ENCODE assay signal across 1 cellular context in the genomic region with DNA sequence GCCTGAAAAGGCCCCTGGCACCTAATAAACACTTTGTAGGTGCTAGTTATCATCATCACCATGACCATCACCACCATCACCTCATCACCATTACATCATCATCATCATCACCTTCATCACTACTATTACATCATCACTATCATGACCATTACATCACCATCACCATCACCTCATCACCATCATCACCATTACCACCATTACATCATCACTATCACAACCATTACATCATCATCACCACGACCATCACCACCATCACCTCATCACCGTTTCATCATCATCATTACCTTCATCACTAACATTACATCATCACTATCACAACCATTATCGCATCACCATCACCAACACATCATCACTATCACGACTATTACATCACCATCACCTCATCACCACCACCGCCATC.
TF ChIP-seq lines count a peak whose summit lies in the region.

No MANE protein-coding gene starts in this region.

TF ChIP-seq in HEK293, 187 proteins besides CTCF, POLR2A, EP300 and RAD21 (continued from another document and continues in another):
- TF ChIP-seq ZNF837 (tag by site-specific recombination; IDR thresholded peaks at IDR 0.05) (no peak), ZNF184 (tag by site-specific recombination; IDR thresholded peaks at IDR 0.05) (no peak), ZNF530 (tag by site-specific recombination; IDR thresholded peaks at IDR 0.05; ENCODE audit: low read depth) (no peak), ZNF658 (tag by site-specific recombination; IDR thresholded peaks at IDR 0.05) (no peak), YY2 (tag by site-specific recombination; IDR thresholded peaks at IDR 0.05) (peak; percentile 13; the same call in 1 of the 2 replicates), ZNF24 (tag by site-specific recombination; IDR thresholded peaks at IDR 0.05) (no peak), ZFP3 (tag by site-specific recombination; IDR thresholded peaks at IDR 0.05; ENCODE audit: low read depth) (no peak), ZNF623 (tag by site-specific recombination; IDR thresholded peaks at IDR 0.05) (no peak), GLI4 (tag by site-specific recombination; IDR thresholded peaks at IDR 0.05) (peak; percentile 53; the same call in 1 of the 2 replicates), ZNF626 (tag by site-specific recombination; IDR thresholded peaks at IDR 0.05) (no peak), ZNF10 (tag by site-specific recombination; IDR thresholded peaks at IDR 0.05) (no peak), ZNF302 (tag by site-specific recombination; IDR thresholded peaks at IDR 0.05; ENCODE audit: low read depth) (no peak), MEIS1 (CRISPR knock-in tag; IDR thresholded peaks at IDR 0.05; ENCODE audit: borderline replicate concordance) (no peak), ZNF174 (tag by site-specific recombination; IDR thresholded peaks at IDR 0.05) (no peak), SETDB1 (IDR thresholded peaks at IDR 0.05; ENCODE audit: insufficient read length, low read length) (no peak), ZNF354C (tag by site-specific recombination; IDR thresholded peaks at IDR 0.05; ENCODE audit: borderline replicate concordance, low read depth) (0 out of 2 replicates have a peak, but pooled peaks have one; percentile 10), ZNF19 (tag by site-specific recombination; IDR thresholded peaks at IDR 0.05; ENCODE audit: low read depth) (no peak), BCL11B (tag by site-specific recombination; IDR thresholded peaks at IDR 0.05; ENCODE audit: low read depth) (no peak), ZNF366 (tag by site-specific recombination; conservative IDR thresholded peaks at IDR 0.05) (no peak), HOXD13 (CRISPR knock-in tag; IDR thresholded peaks at IDR 0.05; ENCODE audit: borderline replicate concordance) (no peak), ZNF629 (tag by site-specific recombination; IDR thresholded peaks at IDR 0.05) (peak; percentile 67), ZNF394 (tag by site-specific recombination; IDR thresholded peaks at IDR 0.05; ENCODE audit: borderline replicate concordance) (no peak), ZNF112 (tag by site-specific recombination; IDR thresholded peaks at IDR 0.05) (no peak), ZNF670 (tag by site-specific recombination; IDR thresholded peaks at IDR 0.05; ENCODE audit: low read depth) (0 out of 2 replicates have a peak, but pooled peaks have one; percentile 40), ZNF624 (tag by site-specific recombination; IDR thresholded peaks at IDR 0.05) (no peak), ZEB2 (tag by site-specific recombination; IDR thresholded peaks at IDR 0.05) (no peak), ZNF169 (tag by site-specific recombination; IDR thresholded peaks at IDR 0.05) (peak; percentile 92), IKZF3 (tag by site-specific recombination; IDR thresholded peaks at IDR 0.05) (no peak), ZNF350 (tag by site-specific recombination; IDR thresholded peaks at IDR 0.05) (no peak), SP3 (tag by site-specific recombination; IDR thresholded peaks at IDR 0.05) (no peak), ZNF707 (tag by site-specific recombination; IDR thresholded peaks at IDR 0.05) (peak; percentile 10; the same call in 1 of the 2 replicates), ZNF664 (tag by site-specific recombination; IDR thresholded peaks at IDR 0.05) (no peak), KLF7 (tag by site-specific recombination; IDR thresholded peaks at IDR 0.05; ENCODE audit: borderline replicate concordance) (no peak), MZF1 (tag by site-specific recombination; IDR thresholded peaks at IDR 0.05; ENCODE audit: borderline replicate concordance) (no peak), ZNF76 (tag by site-specific recombination; IDR thresholded peaks at IDR 0.05; ENCODE audit: borderline replicate concordance, low read depth) (no peak)
- TF ChIP-seq, protein P1, sequence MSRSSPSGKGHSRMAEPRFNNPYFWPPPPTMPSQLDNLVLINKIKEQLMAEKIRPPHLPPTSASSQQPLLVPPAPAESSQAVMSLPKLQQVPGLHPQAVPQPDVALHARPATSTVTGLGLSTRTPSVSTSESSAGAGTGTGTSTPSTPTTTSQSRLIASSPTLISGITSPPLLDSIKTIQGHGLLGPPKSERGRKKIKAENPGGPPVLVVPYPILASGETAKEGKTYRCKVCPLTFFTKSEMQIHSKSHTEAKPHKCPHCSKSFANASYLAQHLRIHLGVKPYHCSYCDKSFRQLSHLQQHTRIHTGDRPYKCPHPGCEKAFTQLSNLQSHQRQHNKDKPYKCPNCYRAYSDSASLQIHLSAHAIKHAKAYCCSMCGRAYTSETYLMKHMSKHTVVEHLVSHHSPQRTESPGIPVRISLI (tag by site-specific recombination; IDR thresholded peaks at IDR 0.05), result no peak
- TF ChIP-seq, protein P2, sequence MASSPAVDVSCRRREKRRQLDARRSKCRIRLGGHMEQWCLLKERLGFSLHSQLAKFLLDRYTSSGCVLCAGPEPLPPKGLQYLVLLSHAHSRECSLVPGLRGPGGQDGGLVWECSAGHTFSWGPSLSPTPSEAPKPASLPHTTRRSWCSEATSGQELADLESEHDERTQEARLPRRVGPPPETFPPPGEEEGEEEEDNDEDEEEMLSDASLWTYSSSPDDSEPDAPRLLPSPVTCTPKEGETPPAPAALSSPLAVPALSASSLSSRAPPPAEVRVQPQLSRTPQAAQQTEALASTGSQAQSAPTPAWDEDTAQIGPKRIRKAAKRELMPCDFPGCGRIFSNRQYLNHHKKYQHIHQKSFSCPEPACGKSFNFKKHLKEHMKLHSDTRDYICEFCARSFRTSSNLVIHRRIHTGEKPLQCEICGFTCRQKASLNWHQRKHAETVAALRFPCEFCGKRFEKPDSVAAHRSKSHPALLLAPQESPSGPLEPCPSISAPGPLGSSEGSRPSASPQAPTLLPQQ (tag by site-specific recombination; IDR thresholded peaks at IDR 0.05), result no peak
- TF ChIP-seq, protein P3, sequence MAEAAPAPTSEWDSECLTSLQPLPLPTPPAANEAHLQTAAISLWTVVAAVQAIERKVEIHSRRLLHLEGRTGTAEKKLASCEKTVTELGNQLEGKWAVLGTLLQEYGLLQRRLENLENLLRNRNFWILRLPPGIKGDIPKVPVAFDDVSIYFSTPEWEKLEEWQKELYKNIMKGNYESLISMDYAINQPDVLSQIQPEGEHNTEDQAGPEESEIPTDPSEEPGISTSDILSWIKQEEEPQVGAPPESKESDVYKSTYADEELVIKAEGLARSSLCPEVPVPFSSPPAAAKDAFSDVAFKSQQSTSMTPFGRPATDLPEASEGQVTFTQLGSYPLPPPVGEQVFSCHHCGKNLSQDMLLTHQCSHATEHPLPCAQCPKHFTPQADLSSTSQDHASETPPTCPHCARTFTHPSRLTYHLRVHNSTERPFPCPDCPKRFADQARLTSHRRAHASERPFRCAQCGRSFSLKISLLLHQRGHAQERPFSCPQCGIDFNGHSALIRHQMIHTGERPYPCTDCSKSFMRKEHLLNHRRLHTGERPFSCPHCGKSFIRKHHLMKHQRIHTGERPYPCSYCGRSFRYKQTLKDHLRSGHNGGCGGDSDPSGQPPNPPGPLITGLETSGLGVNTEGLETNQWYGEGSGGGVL (tag by site-specific recombination; IDR thresholded peaks at IDR 0.05), result no peak
- TF ChIP-seq, protein P4, sequence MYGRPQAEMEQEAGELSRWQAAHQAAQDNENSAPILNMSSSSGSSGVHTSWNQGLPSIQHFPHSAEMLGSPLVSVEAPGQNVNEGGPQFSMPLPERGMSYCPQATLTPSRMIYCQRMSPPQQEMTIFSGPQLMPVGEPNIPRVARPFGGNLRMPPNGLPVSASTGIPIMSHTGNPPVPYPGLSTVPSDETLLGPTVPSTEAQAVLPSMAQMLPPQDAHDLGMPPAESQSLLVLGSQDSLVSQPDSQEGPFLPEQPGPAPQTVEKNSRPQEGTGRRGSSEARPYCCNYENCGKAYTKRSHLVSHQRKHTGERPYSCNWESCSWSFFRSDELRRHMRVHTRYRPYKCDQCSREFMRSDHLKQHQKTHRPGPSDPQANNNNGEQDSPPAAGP (tag by site-specific recombination; IDR thresholded peaks at IDR 0.05), result no peak
- TF ChIP-seq, protein P5, sequence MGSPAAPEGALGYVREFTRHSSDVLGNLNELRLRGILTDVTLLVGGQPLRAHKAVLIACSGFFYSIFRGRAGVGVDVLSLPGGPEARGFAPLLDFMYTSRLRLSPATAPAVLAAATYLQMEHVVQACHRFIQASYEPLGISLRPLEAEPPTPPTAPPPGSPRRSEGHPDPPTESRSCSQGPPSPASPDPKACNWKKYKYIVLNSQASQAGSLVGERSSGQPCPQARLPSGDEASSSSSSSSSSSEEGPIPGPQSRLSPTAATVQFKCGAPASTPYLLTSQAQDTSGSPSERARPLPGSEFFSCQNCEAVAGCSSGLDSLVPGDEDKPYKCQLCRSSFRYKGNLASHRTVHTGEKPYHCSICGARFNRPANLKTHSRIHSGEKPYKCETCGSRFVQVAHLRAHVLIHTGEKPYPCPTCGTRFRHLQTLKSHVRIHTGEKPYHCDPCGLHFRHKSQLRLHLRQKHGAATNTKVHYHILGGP (tag by site-specific recombination; IDR thresholded peaks at IDR 0.05), result no peak
- TF ChIP-seq, protein P6, sequence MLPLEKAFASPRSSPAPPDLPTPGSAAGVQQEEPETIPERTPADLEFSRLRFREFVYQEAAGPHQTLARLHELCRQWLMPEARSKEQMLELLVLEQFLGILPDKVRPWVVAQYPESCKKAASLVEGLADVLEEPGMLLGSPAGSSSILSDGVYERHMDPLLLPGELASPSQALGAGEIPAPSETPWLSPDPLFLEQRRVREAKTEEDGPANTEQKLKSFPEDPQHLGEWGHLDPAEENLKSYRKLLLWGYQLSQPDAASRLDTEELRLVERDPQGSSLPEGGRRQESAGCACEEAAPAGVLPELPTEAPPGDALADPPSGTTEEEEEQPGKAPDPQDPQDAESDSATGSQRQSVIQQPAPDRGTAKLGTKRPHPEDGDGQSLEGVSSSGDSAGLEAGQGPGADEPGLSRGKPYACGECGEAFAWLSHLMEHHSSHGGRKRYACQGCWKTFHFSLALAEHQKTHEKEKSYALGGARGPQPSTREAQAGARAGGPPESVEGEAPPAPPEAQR (tag by site-specific recombination; IDR thresholded peaks at IDR 0.05), result peak; percentile 75; the same call in 1 of the 2 replicates
- TF ChIP-seq, protein P7, sequence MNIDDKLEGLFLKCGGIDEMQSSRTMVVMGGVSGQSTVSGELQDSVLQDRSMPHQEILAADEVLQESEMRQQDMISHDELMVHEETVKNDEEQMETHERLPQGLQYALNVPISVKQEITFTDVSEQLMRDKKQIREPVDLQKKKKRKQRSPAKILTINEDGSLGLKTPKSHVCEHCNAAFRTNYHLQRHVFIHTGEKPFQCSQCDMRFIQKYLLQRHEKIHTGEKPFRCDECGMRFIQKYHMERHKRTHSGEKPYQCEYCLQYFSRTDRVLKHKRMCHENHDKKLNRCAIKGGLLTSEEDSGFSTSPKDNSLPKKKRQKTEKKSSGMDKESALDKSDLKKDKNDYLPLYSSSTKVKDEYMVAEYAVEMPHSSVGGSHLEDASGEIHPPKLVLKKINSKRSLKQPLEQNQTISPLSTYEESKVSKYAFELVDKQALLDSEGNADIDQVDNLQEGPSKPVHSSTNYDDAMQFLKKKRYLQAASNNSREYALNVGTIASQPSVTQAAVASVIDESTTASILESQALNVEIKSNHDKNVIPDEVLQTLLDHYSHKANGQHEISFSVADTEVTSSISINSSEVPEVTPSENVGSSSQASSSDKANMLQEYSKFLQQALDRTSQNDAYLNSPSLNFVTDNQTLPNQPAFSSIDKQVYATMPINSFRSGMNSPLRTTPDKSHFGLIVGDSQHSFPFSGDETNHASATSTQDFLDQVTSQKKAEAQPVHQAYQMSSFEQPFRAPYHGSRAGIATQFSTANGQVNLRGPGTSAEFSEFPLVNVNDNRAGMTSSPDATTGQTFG (tag by site-specific recombination; IDR thresholded peaks at IDR 0.05; ENCODE audit: borderline replicate concordance), result peak; percentile 96
- TF ChIP-seq, protein P8, sequence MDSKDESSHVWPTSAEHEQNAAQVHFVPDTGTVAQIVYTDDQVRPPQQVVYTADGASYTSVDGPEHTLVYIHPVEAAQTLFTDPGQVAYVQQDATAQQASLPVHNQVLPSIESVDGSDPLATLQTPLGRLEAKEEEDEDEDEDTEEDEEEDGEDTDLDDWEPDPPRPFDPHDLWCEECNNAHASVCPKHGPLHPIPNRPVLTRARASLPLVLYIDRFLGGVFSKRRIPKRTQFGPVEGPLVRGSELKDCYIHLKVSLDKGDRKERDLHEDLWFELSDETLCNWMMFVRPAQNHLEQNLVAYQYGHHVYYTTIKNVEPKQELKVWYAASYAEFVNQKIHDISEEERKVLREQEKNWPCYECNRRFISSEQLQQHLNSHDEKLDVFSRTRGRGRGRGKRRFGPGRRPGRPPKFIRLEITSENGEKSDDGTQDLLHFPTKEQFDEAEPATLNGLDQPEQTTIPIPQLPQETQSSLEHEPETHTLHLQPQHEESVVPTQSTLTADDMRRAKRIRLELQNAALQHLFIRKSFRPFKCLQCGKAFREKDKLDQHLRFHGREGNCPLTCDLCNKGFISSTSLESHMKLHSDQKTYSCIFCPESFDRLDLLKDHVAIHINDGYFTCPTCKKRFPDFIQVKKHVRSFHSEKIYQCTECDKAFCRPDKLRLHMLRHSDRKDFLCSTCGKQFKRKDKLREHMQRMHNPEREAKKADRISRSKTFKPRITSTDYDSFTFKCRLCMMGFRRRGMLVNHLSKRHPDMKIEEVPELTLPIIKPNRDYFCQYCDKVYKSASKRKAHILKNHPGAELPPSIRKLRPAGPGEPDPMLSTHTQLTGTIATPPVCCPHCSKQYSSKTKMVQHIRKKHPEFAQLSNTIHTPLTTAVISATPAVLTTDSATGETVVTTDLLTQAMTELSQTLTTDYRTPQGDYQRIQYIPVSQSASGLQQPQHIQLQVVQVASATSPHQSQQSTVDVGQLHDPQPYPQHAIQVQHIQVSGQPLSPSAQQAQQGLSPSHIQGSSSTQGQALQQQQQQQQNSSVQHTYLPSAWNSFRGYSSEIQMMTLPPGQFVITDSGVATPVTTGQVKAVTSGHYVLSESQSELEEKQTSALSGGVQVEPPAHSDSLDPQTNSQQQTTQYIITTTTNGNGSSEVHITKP (tag by site-specific recombination; IDR thresholded peaks at IDR 0.05), result no peak
- TF ChIP-seq, protein P9, sequence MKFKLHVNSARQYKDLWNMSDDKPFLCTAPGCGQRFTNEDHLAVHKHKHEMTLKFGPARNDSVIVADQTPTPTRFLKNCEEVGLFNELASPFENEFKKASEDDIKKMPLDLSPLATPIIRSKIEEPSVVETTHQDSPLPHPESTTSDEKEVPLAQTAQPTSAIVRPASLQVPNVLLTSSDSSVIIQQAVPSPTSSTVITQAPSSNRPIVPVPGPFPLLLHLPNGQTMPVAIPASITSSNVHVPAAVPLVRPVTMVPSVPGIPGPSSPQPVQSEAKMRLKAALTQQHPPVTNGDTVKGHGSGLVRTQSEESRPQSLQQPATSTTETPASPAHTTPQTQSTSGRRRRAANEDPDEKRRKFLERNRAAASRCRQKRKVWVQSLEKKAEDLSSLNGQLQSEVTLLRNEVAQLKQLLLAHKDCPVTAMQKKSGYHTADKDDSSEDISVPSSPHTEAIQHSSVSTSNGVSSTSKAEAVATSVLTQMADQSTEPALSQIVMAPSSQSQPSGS (tag by site-specific recombination; IDR thresholded peaks at IDR 0.05; ENCODE audit: low read depth), result peak; percentile 99
- TF ChIP-seq, protein P10, sequence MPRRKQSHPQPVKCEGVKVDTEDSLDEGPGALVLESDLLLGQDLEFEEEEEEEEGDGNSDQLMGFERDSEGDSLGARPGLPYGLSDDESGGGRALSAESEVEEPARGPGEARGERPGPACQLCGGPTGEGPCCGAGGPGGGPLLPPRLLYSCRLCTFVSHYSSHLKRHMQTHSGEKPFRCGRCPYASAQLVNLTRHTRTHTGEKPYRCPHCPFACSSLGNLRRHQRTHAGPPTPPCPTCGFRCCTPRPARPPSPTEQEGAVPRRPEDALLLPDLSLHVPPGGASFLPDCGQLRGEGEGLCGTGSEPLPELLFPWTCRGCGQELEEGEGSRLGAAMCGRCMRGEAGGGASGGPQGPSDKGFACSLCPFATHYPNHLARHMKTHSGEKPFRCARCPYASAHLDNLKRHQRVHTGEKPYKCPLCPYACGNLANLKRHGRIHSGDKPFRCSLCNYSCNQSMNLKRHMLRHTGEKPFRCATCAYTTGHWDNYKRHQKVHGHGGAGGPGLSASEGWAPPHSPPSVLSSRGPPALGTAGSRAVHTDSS (tag by site-specific recombination; IDR thresholded peaks at IDR 0.05), result peak; percentile 34; the same call in 1 of the 2 replicates
